ENCODE assay signal across 8 cellular contexts in the genomic region with DNA sequence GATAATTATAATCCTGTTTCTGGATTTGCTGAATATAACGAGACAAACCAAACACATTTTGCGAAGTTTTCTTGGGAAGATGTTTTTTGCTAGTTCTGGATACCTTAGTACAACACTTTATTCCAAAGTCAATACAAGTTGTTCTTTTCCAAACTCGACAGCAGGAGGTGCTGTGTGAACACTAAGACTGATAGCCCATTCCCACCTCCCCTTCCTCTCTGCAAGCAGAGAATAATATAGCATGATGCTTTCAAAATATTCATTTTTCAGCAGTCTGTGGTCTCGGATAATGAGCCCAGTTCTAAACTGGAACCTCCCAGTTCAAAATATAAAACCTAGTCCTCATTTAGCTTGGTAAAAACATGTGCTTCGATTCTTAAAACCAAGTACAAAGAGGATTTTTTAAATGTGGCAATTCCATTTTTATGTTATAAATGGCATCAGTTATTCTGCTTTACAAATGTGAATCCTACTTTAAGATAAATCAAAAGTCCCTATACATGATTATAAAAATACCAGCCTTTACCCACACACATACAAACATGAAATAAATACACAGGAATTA.
DNase-seq lines count a peak whose midpoint lies in the region; TF ChIP-seq lines count a peak whose summit lies in the region.

No MANE protein-coding gene starts in this region.

- no peak for TF ChIP-seq EP300 in tibial nerve (IDR thresholded peaks at IDR 0.05)

- WGBS in tibial nerve, 2 donors: 19 to 23% methylated on average over 5 of the region's 5 CpGs

- H3K27me3 ChIP-seq in AG04450 (ENCODE audit: control insufficient read depth, insufficient read depth, low read length) (no peaks in the 10 kb centered on the region), tibial nerve (no peaks in the 10 kb centered on the region)

- TF ChIP-seq POLR2A in tibial nerve (IDR thresholded peaks at IDR 0.05): no peak

- POLR2A ChIA-PET in AG04450 (lab: Yijun Ruan, JAX): no interaction called here

- no peaks in the 10 kb centered on the region for H3K36me3 ChIP-seq in tibial nerve

- peak; percentile 58 for TF ChIP-seq CTCF in AG04450 (IDR thresholded peaks at IDR 0.05; ENCODE audit: low read depth, low read length)
- peak; percentile 53 for TF ChIP-seq CTCF in GM10266 (IDR thresholded peaks at IDR 0.05; ENCODE audit: control insufficient read depth, insufficient read depth, low read depth, missing control alignments)
- TF ChIP-seq CTCF in tibial nerve (IDR thresholded peaks at IDR 0.05): peak; percentile 19 to 50 (median 40)

- H3K4me3 ChIP-seq in AG04450 (ENCODE audit: low read depth, low read length) (no peak overlapping the region), tibial nerve (no peak overlapping the region)

- no peaks in the 10 kb centered on the region for H3K36me3 Mint-ChIP-seq in activated T-helper 2 cell treated with anti-CD3 and anti-CD28 coated beads, Interferon-gamma antibody, Interleukin-2, Interleukin-4, amounts not matched to agents 10 μg/mL and 5 μg/mL and 100 μg/mL, durations not matched to agents 14 hours and 24 hours and 36 hours (ENCODE audit: low read depth)

- CTCF ChIA-PET in AG04450 (lab: Charles Lee): interaction anchor here (0.6 to 2.3 kb wide), 15 partner anchors 10 to 936 kb away, joined by 3 to 12 read pairs (median 3); no protein-coding TSS in a partner anchor

- H3K9me3 ChIP-seq in AG04450 (ENCODE audit: control insufficient read depth, insufficient read depth, low read length) (no peaks in the 10 kb centered on the region), tibial nerve (no peaks in the 10 kb centered on the region)

- no peak overlapping the region for H3K27ac Mint-ChIP-seq in activated T-helper 2 cell treated with anti-CD3 and anti-CD28 coated beads, Interferon-gamma antibody, Interleukin-2, Interleukin-4, amounts not matched to agents 10 μg/mL and 5 μg/mL and 100 μg/mL, durations not matched to agents 14 hours and 24 hours and 36 hours

- H3K27ac ChIP-seq in AG04450 (ENCODE audit: low read depth, low read length): no peak overlapping the region
- H3K27ac ChIP-seq in tibial nerve: no peak overlapping the region

- H3K4me1 ChIP-seq in tibial nerve: peaks cover 0 to 4% (median 0%) of the 10 kb centered on the region in 4 donors

- intact Hi-C loops in activated T-helper 2 cell treated with anti-CD3 and anti-CD28 coated beads, Interferon-gamma antibody, Interleukin-2, Interleukin-4, amounts not matched to agents 10 μg/mL and 5 μg/mL and 100 μg/mL, durations not matched to agents 14 hours and 24 hours and 36 hours (cut with micrococcal nuclease): loop anchor here (5.0 to 10.0 kb wide), 2 partner anchors 564 to 717 kb away; no protein-coding TSS in a partner anchor

- no peaks in the 10 kb centered on the region for H3K9me3 Mint-ChIP-seq in activated T-helper 2 cell treated with anti-CD3 and anti-CD28 coated beads, Interferon-gamma antibody, Interleukin-2, Interleukin-4, amounts not matched to agents 10 μg/mL and 5 μg/mL and 100 μg/mL, durations not matched to agents 14 hours and 24 hours and 36 hours

- no peaks in the 10 kb centered on the region for H3K27me3 Mint-ChIP-seq in activated T-helper 2 cell treated with anti-CD3 and anti-CD28 coated beads, Interferon-gamma antibody, Interleukin-2, Interleukin-4, amounts not matched to agents 10 μg/mL and 5 μg/mL and 100 μg/mL, durations not matched to agents 14 hours and 24 hours and 36 hours (ENCODE audit: low read depth)

- DNase-seq in AG04450 (ENCODE audit: low read depth, low spot score): peak; percentile 1
- no peak for DNase-seq in GM10266 (ENCODE audit: extremely low spot score)
- DNase-seq in NCI-H1105 (lab: John Stamatoyannopoulos, UW): peak; percentile 47
- DNase-seq in T-helper 9 cell: peak; percentile 5
- DNase-seq in globus pallidus (ENCODE audit: low spot score): peak; percentile 25
- peak in 1 of 2 donors; percentile 22 for DNase-seq in tibial nerve (ENCODE audit: low spot score in 2 of 2)
- DNase-seq in activated T-helper 2 cell treated with anti-CD3 and anti-CD28 coated beads, Interferon-gamma antibody, Interleukin-2, Interleukin-4, amounts not matched to agents 10 μg/mL and 5 μg/mL and 100 μg/mL, durations not matched to agents 14 hours and 24 hours and 36 hours (ENCODE audit: low spot score): no peak
- no peak for DNase-seq in stimulated activated CD4-positive, alpha-beta T cell treated with anti-CD3 and anti-CD28 coated beads, Interleukin-1b, Interleukin-23, amount 100 ng/mL, for 48 hours

- H3K4me1 Mint-ChIP-seq in activated T-helper 2 cell treated with anti-CD3 and anti-CD28 coated beads, Interferon-gamma antibody, Interleukin-2, Interleukin-4, amounts not matched to agents 10 μg/mL and 5 μg/mL and 100 μg/mL, durations not matched to agents 14 hours and 24 hours and 36 hours (ENCODE audit: low read depth): no peaks in the 10 kb centered on the region

- no peak overlapping the region for H3K4me3 Mint-ChIP-seq in activated T-helper 2 cell treated with anti-CD3 and anti-CD28 coated beads, Interferon-gamma antibody, Interleukin-2, Interleukin-4, amounts not matched to agents 10 μg/mL and 5 μg/mL and 100 μg/mL, durations not matched to agents 14 hours and 24 hours and 36 hours (ENCODE audit: low read depth)

Comparison
In these comparisons a context has a peak if more than half of its experiments do, and no peak if none do; other contexts are left out.
1. DNase-seq: peak in AG04450 (single experiment), NCI-H1105 (single experiment), T-helper 9 cell (single experiment) and globus pallidus (single experiment); none in GM10266 (single experiment), activated T-helper 2 cell treated with anti-CD3 and anti-CD28 coated beads, Interferon-gamma antibody, Interleukin-2, Interleukin-4, amounts not matched to agents 10 μg/mL and 5 μg/mL and 100 μg/mL, durations not matched to agents 14 hours and 24 hours and 36 hours (single experiment) and stimulated activated CD4-positive, alpha-beta T cell treated with anti-CD3 and anti-CD28 coated beads, Interleukin-1b, Interleukin-23, amount 100 ng/mL, for 48 hours (single experiment).
2. Peak in every context shown above with its lines, with median percentiles within 50 percentile points of each other: CTCF ChIP-seq.